29 cellular contexts compared by ENCODE assay signal in genomic region chr19:38273499-38273898, GRCh38. TPM values are rescaled to one million over a fixed set of nuclear protein-coding genes. Genes with fewer than 3 reads are reported as not detected.
DNase-seq lines count a peak whose midpoint lies in the region; ATAC-seq, FAIRE-seq and TF ChIP-seq lines count a peak whose summit lies in the region.
"Had no signal": no experiment of that assay in that cellular context is flagged by ENCODE, and none has a peak within 500 bp of the region (broad histone marks: within the 10 kb centered on the region; RNA-seq: fewer than 3 reads in every experiment).

No MANE protein-coding gene starts in this region.

- no peak for TF ChIP-seq EP300 in K562 (IDR thresholded peaks at IDR 0.05; ENCODE audit: low read length)

- peak overlapping the region in 1 of 2 experiments; percentile 14; a peak in 1 of 4 replicates for H3K9ac ChIP-seq in K562 (ENCODE audit: insufficient read depth in 1 of 2, low read depth in 2 of 2, low read length in 2 of 2)
- H3K9ac ChIP-seq in mucosa of rectum (ENCODE audit: low read depth in 1 of 2, low read length in 2 of 2), result peak overlapping the region in 1 of 2 donors; percentile 42

- in situ Hi-C loops in K562 (cut with MboI), result no loop called here

- H3K36me3 Mint-ChIP-seq in type B pancreatic cell, result peaks cover 7% of the 10 kb centered on the region
- H3K36me3 Mint-ChIP-seq: immature natural killer cell had no signal

- FAIRE-seq in K562 (lab: Jason Lieb, UNC), result no peak
- FAIRE-seq: bronchial epithelial cell, D721Med, GM18507 had no signal

- CTCF ChIA-PET in K562 (lab: Yijun Ruan, JAX; ENCODE audit: low intra/inter-chr PET ratio), result no interaction called here

- no TSS peak for BruUV-seq in K562 (replicated peaks; lab: Mats Ljungman, UMichigan)

- intact Hi-C loops in K562 (cut with micrococcal nuclease), result no loop called here

- TF ChIP-seq CTCF in K562 (IDR thresholded peaks at IDR 0.05 in 2 of 3, conservative IDR thresholded peaks at IDR 0.05 in 1 of 3; ENCODE audit: insufficient read depth in 2 of 3, low read depth in 1 of 3, low read length in 3 of 3) (no peak), type B pancreatic cell (conservative IDR thresholded peaks at IDR 0.05) (no peak)

- peak overlapping the region; percentile 72 for H3K4me3 Mint-ChIP-seq in type B pancreatic cell
- H3K4me3 Mint-ChIP-seq: HFFc6; IgD-negative memory B cell; immature natural killer cell; naive thymus-derived CD8-positive, alpha-beta T cell; T-helper 1 cell treated with Interleukin-12 subunit alpha and Interleukin-12 subunit beta and Interleukin-4 antibody, amounts not matched to agents 30 μg/mL and 1 μg/mL, for 36 hours had no signal

- POLR2A ChIA-PET in K562 (lab: Yijun Ruan, JAX), result interaction anchor here (0.7 kb wide), 1 partner anchor 25 kb away, joined by 3 read pairs; no protein-coding TSS in a partner anchor

- TF ChIP-seq RAD21 in K562 (CRISPR knock-in tag; conservative IDR thresholded peaks at IDR 0.05 in 1 of 2, IDR thresholded peaks at IDR 0.05 in 1 of 2), result no peak

- no peak for TF ChIP-seq POLR2A in K562 (conservative IDR thresholded peaks at IDR 0.05)

- H3K4me3 ChIP-seq in K562 (no peak overlapping the region), mucosa of rectum (ENCODE audit: low read length in 2 of 2) (peak overlapping the region in 1 of 2 donors; percentile 29)
- H3K4me3 ChIP-seq: ovary, SJCRH30, upper lobe of left lung had no signal

- no peaks in the 10 kb centered on the region for H3K36me3 ChIP-seq in K562 (ENCODE audit: control insufficient read depth, insufficient read depth, low read length)
- H3K36me3 ChIP-seq in mucosa of rectum (ENCODE audit: control insufficient read depth in 2 of 2, insufficient read depth in 2 of 2, low read length in 2 of 2), result peaks cover 0 to 5% of the 10 kb centered on the region in 2 donors
- H3K36me3 ChIP-seq: BE2C, ovary, SJCRH30, upper lobe of left lung had no signal

- no peaks in the 10 kb centered on the region for H3K9me3 Mint-ChIP-seq in type B pancreatic cell
- H3K9me3 Mint-ChIP-seq: HFFc6; IgD-negative memory B cell; immature natural killer cell; naive thymus-derived CD8-positive, alpha-beta T cell; T-helper 1 cell treated with Interleukin-12 subunit alpha and Interleukin-12 subunit beta and Interleukin-4 antibody, amounts not matched to agents 30 μg/mL and 1 μg/mL, for 36 hours had no signal

- peak; percentile 20 to 37 for DNase-seq in NCI-H526 (lab: John Stamatoyannopoulos, UW)
- DNase-seq in NCI-H526 treated with DMSO at 0.1 percent for 48 hours (lab: John Stamatoyannopoulos, UW), result no peak
- peak in 1 of 4 experiments; percentile 25 for DNase-seq in K562 (ENCODE audit: extremely low read depth in 1 of 4, low spot score in 3 of 4)
- no peak for DNase-seq in type B pancreatic cell (ENCODE audit: extremely low spot score, unreplicated experiment)
- DNase-seq in medulla oblongata (ENCODE audit: extremely low spot score), result no peak
- DNase-seq in ureter (ENCODE audit: low spot score), result no peak
- DNase-seq: 8988T; activated CD8-positive, alpha-beta memory T cell treated with anti-CD3 and anti-CD28 coated beads, Interleukin-2, amount 50 U/mL, for 48 hours; activated gamma-delta T cell; BE2C; foreskin fibroblast; HFFc6; immature natural killer cell; mammary epithelial cell; MM.1S; naive thymus-derived CD8-positive, alpha-beta T cell; NCI-H2171 treated with DMSO at 0.1 percent for 48 hours; ovary; SJCRH30; stimulated activated CD4-positive, alpha-beta T cell treated with anti-CD3 and anti-CD28 coated beads, Interleukin-2, amount 100 ng/mL, for 24 hours; stimulated activated naive CD8-positive, alpha-beta T cell treated with anti-CD3 and anti-CD28 coated beads, Interleukin-15, Interleukin-2, amounts not matched to agents 100 U/mL and 50 U/mL, for 24 hours; upper lobe of left lung had no signal

- H4K20me1 ChIP-seq in K562 (replicated peaks; ENCODE audit: control insufficient read depth, insufficient read depth, low read length), result no peaks in the 10 kb centered on the region

- no peaks in the 10 kb centered on the region for H3K9me1 ChIP-seq in K562 (ENCODE audit: control insufficient read depth, insufficient read depth, low read length)

- WGBS in K562 (ENCODE audit: insufficient coverage, low coverage, missing lambda C conversion rate), result 20% methylated on average over 2 of the region's 2 CpGs

- no peaks in the 10 kb centered on the region for H3K27me3 ChIP-seq in K562 (ENCODE audit: control insufficient read depth in 2 of 2, insufficient read depth in 2 of 2, low read length in 2 of 2)
- H3K27me3 ChIP-seq in mucosa of rectum (ENCODE audit: control insufficient read depth in 2 of 2, insufficient read depth in 2 of 2, low read length in 2 of 2), result no peaks in the 10 kb centered on the region
- H3K27me3 ChIP-seq: BE2C, ovary, SJCRH30, upper lobe of left lung had no signal

- H3K27me3 Mint-ChIP-seq in type B pancreatic cell, result no peaks in the 10 kb centered on the region
- H3K27me3 Mint-ChIP-seq: IgD-negative memory B cell; naive thymus-derived CD8-positive, alpha-beta T cell had no signal

- H3K27ac Mint-ChIP-seq in type B pancreatic cell, result peak overlapping the region; percentile 80
- H3K27ac Mint-ChIP-seq: HFFc6; IgD-negative memory B cell; immature natural killer cell; T-helper 1 cell treated with Interleukin-12 subunit alpha and Interleukin-12 subunit beta and Interleukin-4 antibody, amounts not matched to agents 30 μg/mL and 1 μg/mL, for 36 hours had no signal

- H3K9me3 ChIP-seq in K562 (replicated peaks; ENCODE audit: control insufficient read depth, insufficient read depth, low read depth, low read length) (no peaks in the 10 kb centered on the region), mucosa of rectum (ENCODE audit: control insufficient read depth in 2 of 2, low read length in 2 of 2) (no peaks in the 10 kb centered on the region)
- H3K9me3 ChIP-seq: BE2C, ovary, SJCRH30, upper lobe of left lung had no signal

- no peak overlapping the region for H3K4me2 ChIP-seq in K562 (ENCODE audit: insufficient read depth, low read length)

- H3K27ac ChIP-seq in K562 (ENCODE audit: extremely low read depth, low read depth, low read length) (no peak overlapping the region), mucosa of rectum (ENCODE audit: low read depth in 2 of 2, low read length in 2 of 2) (peak overlapping the region; percentile 86 to 90)
- H3K27ac ChIP-seq: ovary, SJCRH30 had no signal

- H3K4me1 Mint-ChIP-seq in type B pancreatic cell (ENCODE audit: unreplicated experiment), result peaks cover 39% of the 10 kb centered on the region
- H3K4me1 Mint-ChIP-seq: immature natural killer cell had no signal

- ATAC-seq in K562 (no peak), HG03045 (IDR thresholded peaks at IDR 0.05; ENCODE audit: unreplicated experiment) (no peak)
- ATAC-seq: naive thymus-derived CD8-positive, alpha-beta T cell; stimulated activated naive CD8-positive, alpha-beta T cell treated with anti-CD3 and anti-CD28 coated beads, Interleukin-15, Interleukin-2, amounts not matched to agents 100 U/mL and 50 U/mL, for 24 hours had no signal

- H3K4me1 ChIP-seq in K562 (replicated peaks in 1 of 2; ENCODE audit: control insufficient read depth in 2 of 2, insufficient read depth in 2 of 2, low read length in 2 of 2), result peaks cover 29 to 37% of the 10 kb centered on the region in 2 experiments
- H3K4me1 ChIP-seq in mucosa of rectum (ENCODE audit: control insufficient read depth in 2 of 2, insufficient read depth in 2 of 2, low read length in 2 of 2), result peaks cover 29 to 53% of the 10 kb centered on the region in 2 donors
- H3K4me1 ChIP-seq: BE2C had no signal

- H2AFZ ChIP-seq in K562 (ENCODE audit: low read depth, low read length), result peak overlapping the region; percentile 60

- H3K79me2 ChIP-seq in K562 (ENCODE audit: control insufficient read depth, insufficient read depth, low read length), result no peaks in the 10 kb centered on the region

RNA-seq across cellular contexts. Expression of gene SPINT2, which starts 9.1 kb away (rescaled TPM):
- 0.49 and 2.1 TPM in 2 replicates for total RNA-seq in K562 (2011; cell fraction: chromatin; rRNA removed; ENCODE audit: low replicate concordance)
- total RNA-seq in K562 (2011; cell fraction: nucleolus; rRNA removed), result 1.7 and 3.2 TPM in 2 replicates
- total RNA-seq in K562 (2011; cell fraction: nucleoplasm; rRNA removed), result 0.73 and 4.7 TPM in 2 replicates
- total RNA-seq in K562 (2014; rRNA removed), result 1.0 and 3.5 TPM in 2 replicates
- 0.38 and 0.84 TPM in 2 replicates for total RNA-seq in K562 (2014; rRNA removed; fragmentation: Illumina TruSeq; extraction: Trizol)
- total RNA-seq in K562 (2015; rRNA removed; fragmentation: Illumina TruSeq; extraction: Trizol), result 0.65 and 1.4 TPM in 2 replicates
- 1.9 and 2.1 TPM in 2 replicates for total RNA-seq in K562 (2021)
- polyA plus RNA-seq in K562 (2011; rRNA removed), result 4.5 and 4.6 TPM in 2 replicates
- 3.5 and 6.8 TPM in 2 replicates for polyA plus RNA-seq in K562 (2011; cell fraction: cytosol; rRNA removed)
- polyA plus RNA-seq in K562 (2011; cell fraction: nucleus; rRNA removed), result 3.8 and 4.9 TPM in 2 replicates
- polyA plus RNA-seq in K562 (2012), result 0.69 and 1.3 TPM in 2 replicates
- polyA plus RNA-seq in K562 (2014; fragmentation: Illumina TruSeq; extraction: Trizol), result 3.6 and 4.4 TPM in 2 replicates
- 1 to 10 TPM; 3.4 to 4.1 TPM for polyA plus RNA-seq in K562 (2014; fragmentation: Nextera tagmentation; extraction: Ambion mirVana)
- polyA plus RNA-seq in K562 (2014; rRNA removed), result 0.93 and 1.6 TPM in 2 replicates
- polyA minus RNA-seq in K562 (2011; rRNA and poly(A)+ RNA removed), result 1.9 and 3.0 TPM in 2 replicates
- 4.6 TPM in 1 of 2 replicates, not detected in the other for polyA minus RNA-seq in K562 (2011; cell fraction: cytosol; rRNA and poly(A)+ RNA removed)
- 0.40 and 2.0 TPM in 2 replicates for polyA minus RNA-seq in K562 (2011; cell fraction: nucleus; rRNA and poly(A)+ RNA removed)
- 243 and 526 TPM in 2 replicates for total RNA-seq in type B pancreatic cell (ENCODE audit: low replicate concordance)
- 286 TPM for total RNA-seq in ureter

RNA-seq across cellular contexts. Expression of gene PPP1R14A, which starts 17.3 kb away (rescaled TPM):
- total RNA-seq in K562 (2011; cell fraction: chromatin; rRNA removed; ENCODE audit: low replicate concordance), result 6.6 and 11.8 TPM in 2 replicates
- 9.3 and 13.7 TPM in 2 replicates for total RNA-seq in K562 (2011; cell fraction: nucleolus; rRNA removed)
- 11.6 and 12.5 TPM in 2 replicates for total RNA-seq in K562 (2011; cell fraction: nucleoplasm; rRNA removed)
- total RNA-seq in K562 (2014; rRNA removed) (60.7 and 74.0 TPM in 2 replicates), K562 (2014; rRNA removed; fragmentation: Illumina TruSeq; extraction: Trizol) (0.80 and 1.7 TPM in 2 replicates), K562 (2015; rRNA removed; fragmentation: Illumina TruSeq; extraction: Trizol) (6.5 and 7.5 TPM in 2 replicates), K562 (2021) (107 TPM in 2 replicates), type B pancreatic cell (ENCODE audit: low replicate concordance) (14.9 and 20.7 TPM in 2 replicates), ureter (98.6 TPM)
- polyA plus RNA-seq in K562 (2011; rRNA removed) (24.7 and 26.4 TPM in 2 replicates), K562 (2014; fragmentation: Illumina TruSeq; extraction: Trizol) (12.1 and 31.5 TPM in 2 replicates), K562 (2014; fragmentation: Nextera tagmentation; extraction: Ambion mirVana) (1 to 10 TPM in 1 of 2 experiments, under 1 TPM in 1; 0.44 to 1.1 TPM), K562 (2014; rRNA removed) (179 and 181 TPM in 2 replicates)
- polyA plus RNA-seq in K562 (2011; cell fraction: cytosol; rRNA removed), result 41.0 and 143 TPM in 2 replicates
- polyA plus RNA-seq in K562 (2011; cell fraction: nucleus; rRNA removed), result 21.3 and 32.8 TPM in 2 replicates
- polyA plus RNA-seq in K562 (2012), result 67.8 and 104 TPM in 2 replicates
- 1.6 and 1.9 TPM in 2 replicates for polyA minus RNA-seq in K562 (2011; rRNA and poly(A)+ RNA removed)
- 10.9 and 22.5 TPM in 2 replicates for polyA minus RNA-seq in K562 (2011; cell fraction: cytosol; rRNA and poly(A)+ RNA removed)
- polyA minus RNA-seq in K562 (2011; cell fraction: nucleus; rRNA and poly(A)+ RNA removed), result 5.1 and 10.1 TPM in 2 replicates
- polyA plus RNA-seq: naive thymus-derived CD8-positive, alpha-beta T cell had no signal

RNA-seq across cellular contexts. Expression of gene C19orf33, which starts 30.6 kb away (rescaled TPM):
- total RNA-seq in K562 (2011; cell fraction: chromatin; rRNA removed; ENCODE audit: low replicate concordance), result not detected in 2 replicates
- not detected in 2 replicates for total RNA-seq in K562 (2011; cell fraction: nucleolus; rRNA removed)
- not detected in 2 replicates for total RNA-seq in K562 (2011; cell fraction: nucleoplasm; rRNA removed)
- total RNA-seq in K562 (2014; rRNA removed) (not detected in 2 replicates), K562 (2014; rRNA removed; fragmentation: Illumina TruSeq; extraction: Trizol) (not detected in 2 replicates), K562 (2015; rRNA removed; fragmentation: Illumina TruSeq; extraction: Trizol) (not detected in 2 replicates), K562 (2021) (not detected in 2 replicates), type B pancreatic cell (ENCODE audit: low replicate concordance) (46.8 and 270 TPM in 2 replicates), ureter (129 TPM)
- polyA plus RNA-seq in K562 (2011; rRNA removed) (not detected in 2 replicates), K562 (2014; fragmentation: Illumina TruSeq; extraction: Trizol) (not detected in 2 replicates), K562 (2014; fragmentation: Nextera tagmentation; extraction: Ambion mirVana) (not detected), K562 (2014; rRNA removed) (3.2 TPM in 1 of 2 replicates, not detected in the other)
- polyA plus RNA-seq in K562 (2011; cell fraction: cytosol; rRNA removed), result 0.57 TPM in 1 of 2 replicates, not detected in the other
- polyA plus RNA-seq in K562 (2011; cell fraction: nucleus; rRNA removed), result not detected in 2 replicates
- polyA plus RNA-seq in K562 (2012), result 0.29 TPM in 1 of 2 replicates, not detected in the other
- not detected in 2 replicates for polyA minus RNA-seq in K562 (2011; rRNA and poly(A)+ RNA removed)
- not detected in 2 replicates for polyA minus RNA-seq in K562 (2011; cell fraction: cytosol; rRNA and poly(A)+ RNA removed)
- polyA minus RNA-seq in K562 (2011; cell fraction: nucleus; rRNA and poly(A)+ RNA removed), result 0.81 TPM in 1 of 2 replicates, not detected in the other
- total RNA-seq: HFFc6, SJCRH30 had no signal

RNA-seq across cellular contexts. Expression of gene YIF1B, which starts 42.2 kb away (rescaled TPM):
- total RNA-seq in K562 (2011; cell fraction: chromatin; rRNA removed; ENCODE audit: low replicate concordance), result 108 and 422 TPM in 2 replicates
- 844 and 880 TPM in 2 replicates for total RNA-seq in K562 (2011; cell fraction: nucleolus; rRNA removed)
- total RNA-seq in K562 (2011; cell fraction: nucleoplasm; rRNA removed), result 389 and 454 TPM in 2 replicates
- total RNA-seq in K562 (2014; rRNA removed) (397 and 458 TPM in 2 replicates), K562 (2014; rRNA removed; fragmentation: Illumina TruSeq; extraction: Trizol) (92.4 and 102 TPM in 2 replicates), K562 (2015; rRNA removed; fragmentation: Illumina TruSeq; extraction: Trizol) (213 and 217 TPM in 2 replicates), K562 (2021) (329 and 345 TPM in 2 replicates), type B pancreatic cell (ENCODE audit: low replicate concordance) (41.0 and 42.9 TPM in 2 replicates), ureter (25.1 TPM)
- polyA plus RNA-seq in K562 (2011; rRNA removed) (400 and 618 TPM in 2 replicates), K562 (2014; fragmentation: Illumina TruSeq; extraction: Trizol) (323 and 490 TPM in 2 replicates), K562 (2014; fragmentation: Nextera tagmentation; extraction: Ambion mirVana) (10 to 100 TPM in 1 of 2 experiments, 1 to 10 TPM in 1; 8.5 to 84.7 TPM), K562 (2014; rRNA removed) (586 and 617 TPM in 2 replicates)
- polyA plus RNA-seq in K562 (2011; cell fraction: cytosol; rRNA removed), result 1,022 and 1,984 TPM in 2 replicates
- polyA plus RNA-seq in K562 (2011; cell fraction: nucleus; rRNA removed), result 645 and 781 TPM in 2 replicates
- polyA plus RNA-seq in K562 (2012), result 339 and 566 TPM in 2 replicates
- 79.0 and 123 TPM in 2 replicates for polyA minus RNA-seq in K562 (2011; rRNA and poly(A)+ RNA removed)
- polyA minus RNA-seq in K562 (2011; cell fraction: cytosol; rRNA and poly(A)+ RNA removed), result 183 and 249 TPM in 2 replicates
- polyA minus RNA-seq in K562 (2011; cell fraction: nucleus; rRNA and poly(A)+ RNA removed), result 64.5 and 82.9 TPM in 2 replicates

RNA-seq across cellular contexts. Expression of gene KCNK6, which starts 46.1 kb away (rescaled TPM):
- total RNA-seq in K562 (2011; cell fraction: chromatin; rRNA removed; ENCODE audit: low replicate concordance), result 0.18 and 0.90 TPM in 2 replicates
- total RNA-seq in K562 (2011; cell fraction: nucleolus; rRNA removed), result 0.17 and 0.92 TPM in 2 replicates
- total RNA-seq in K562 (2011; cell fraction: nucleoplasm; rRNA removed), result 0.29 and 1.1 TPM in 2 replicates
- total RNA-seq in K562 (2014; rRNA removed) (0.05 and 0.12 TPM in 2 replicates), K562 (2014; rRNA removed; fragmentation: Illumina TruSeq; extraction: Trizol) (0.06 and 0.15 TPM in 2 replicates), K562 (2015; rRNA removed; fragmentation: Illumina TruSeq; extraction: Trizol) (0.04 and 0.07 TPM in 2 replicates), K562 (2021) (0.18 and 0.31 TPM in 2 replicates), type B pancreatic cell (ENCODE audit: low replicate concordance) (5.2 and 14.4 TPM in 2 replicates), ureter (4.8 TPM)
- polyA plus RNA-seq in K562 (2011; rRNA removed) (0.07 and 0.16 TPM in 2 replicates), K562 (2014; fragmentation: Illumina TruSeq; extraction: Trizol) (0.08 and 0.42 TPM in 2 replicates), K562 (2014; fragmentation: Nextera tagmentation; extraction: Ambion mirVana) (under 1 TPM; 0.24 to 0.27 TPM), K562 (2014; rRNA removed) (0.07 and 0.08 TPM in 2 replicates)
- polyA plus RNA-seq in K562 (2011; cell fraction: cytosol; rRNA removed), result 0.07 and 0.25 TPM in 2 replicates
- 0.10 TPM in 2 replicates for polyA plus RNA-seq in K562 (2011; cell fraction: nucleus; rRNA removed)
- polyA plus RNA-seq in K562 (2012), result 0.20 and 0.47 TPM in 2 replicates
- polyA minus RNA-seq in K562 (2011; rRNA and poly(A)+ RNA removed), result 0.07 and 0.09 TPM in 2 replicates
- not detected in 2 replicates for polyA minus RNA-seq in K562 (2011; cell fraction: cytosol; rRNA and poly(A)+ RNA removed)
- polyA minus RNA-seq in K562 (2011; cell fraction: nucleus; rRNA and poly(A)+ RNA removed), result under 0.01 and 0.11 TPM in 2 replicates

Comparison
In these comparisons a context has a peak if more than half of its experiments do, and no peak if none do; other contexts are left out.
1. DNase-seq: peak in NCI-H526 (2 of 2); none in NCI-H526 treated with DMSO at 0.1 percent for 48 hours (single experiment), type B pancreatic cell (single experiment), medulla oblongata (single experiment) and ureter (single experiment).
2. RNA of gene SPINT2, which starts 9.1 kb away (total RNA-seq): 286 TPM in ureter (single experiment) and 243 to 526 TPM in type B pancreatic cell; 0.38 to 4.7 TPM in K562; every median in the first group is over 10 times any median in the second.
3. RNA of gene C19orf33, which starts 30.6 kb away (total RNA-seq): 129 TPM in ureter (single experiment) and 46.8 to 270 TPM in type B pancreatic cell; not detected in K562; every median in the first group is over 10 times any median in the second.